ENCODE assay signal across 12 cellular contexts in the genomic region with DNA sequence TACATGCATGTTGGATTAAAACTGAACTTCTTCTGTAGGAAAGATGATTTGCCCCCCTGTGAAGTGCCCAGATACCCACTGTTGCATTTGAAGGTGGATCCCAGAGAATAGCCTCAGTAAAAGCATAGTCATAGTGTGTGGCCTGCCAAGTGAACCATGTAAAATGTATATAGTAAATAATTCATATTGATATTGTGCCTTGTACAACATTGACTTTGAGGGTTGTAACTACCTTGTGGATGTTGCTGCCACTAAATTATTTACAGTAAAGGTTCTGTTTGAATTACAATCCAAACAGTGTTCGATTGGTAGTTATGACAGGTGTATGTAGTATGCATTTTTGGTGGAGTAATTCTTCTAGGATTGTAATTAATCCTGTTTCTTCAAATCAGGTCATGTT. TPM values are rescaled to one million over a fixed set of nuclear protein-coding genes. Genes with fewer than 3 reads are reported as not detected.
A peak's percentile ranks its signal among the peaks of the same experiment; 100 is the strongest.
DNase-seq lines count a peak whose midpoint lies in the region; ATAC-seq lines count a peak whose summit lies in the region.
"Had no signal": no experiment of that assay in that cellular context is flagged by ENCODE, and none has a peak within 500 bp of the region (broad histone marks: within the 10 kb centered on the region; RNA-seq: fewer than 3 reads in every experiment).

No MANE protein-coding gene starts in this region.

- peak overlapping the region; percentile 91 for H3K27ac ChIP-seq in epithelial cell of prostate

- no peak for DNase-seq in activated T-cell treated with anti-CD3 and anti-CD28 coated beads, Interleukin-2, amount 50 U/mL, for 72 hours
- no peak for DNase-seq in activated T-cell treated with anti-CD3 and anti-CD28 coated beads, Interleukin-2, amount 50 U/mL, for 48 hours
- DNase-seq in NCI-H69 (lab: John Stamatoyannopoulos, UW) (peak; percentile 32), epithelial cell of prostate (ENCODE audit: low read depth, low spot score) (no peak), NCI-H2196 (lab: John Stamatoyannopoulos, UW; ENCODE audit: unreplicated experiment) (no peak), NCI-H2227 treated with DMSO at 0.1 percent for 48 hours (lab: John Stamatoyannopoulos, UW) (no peak)
- DNase-seq: activated CD4-positive, alpha-beta T cell treated with anti-CD3 and anti-CD28 coated beads, Interleukin-2, amount 10 ng/mL, durations not matched to agents 24 days and 14 days; activated gamma-delta T cell treated with Interleukin-2 at 50 U/mL for 16 hours; NCI-H2081 treated with DMSO at 0.1 percent for 48 hours; upper lobe of left lung had no signal

- no peaks in the 10 kb centered on the region for H3K9me3 Mint-ChIP-seq in activated T-cell treated with anti-CD3 and anti-CD28 coated beads, Interleukin-2, amount 50 U/mL, for 72 hours
- no peaks in the 10 kb centered on the region for H3K9me3 Mint-ChIP-seq in stimulated activated memory B cell treated with anti-CD40 and anti-IgM and Interleukin-4, amounts not matched to agents 10 μg/mL and 1 μg/mL and 100 μg/mL, for 72 hours
- H3K9me3 Mint-ChIP-seq: activated CD4-positive, alpha-beta T cell treated with anti-CD3 and anti-CD28 coated beads, Interleukin-2, amount 10 ng/mL, durations not matched to agents 24 days and 14 days had no signal

- H3K4me3 Mint-ChIP-seq in activated T-cell treated with anti-CD3 and anti-CD28 coated beads, Interleukin-2, amount 50 U/mL, for 72 hours, result no peak overlapping the region
- H3K4me3 Mint-ChIP-seq in stimulated activated memory B cell treated with anti-CD40 and anti-IgM and Interleukin-4, amounts not matched to agents 10 μg/mL and 1 μg/mL and 100 μg/mL, for 72 hours, result no peak overlapping the region
- H3K4me3 Mint-ChIP-seq: activated CD4-positive, alpha-beta T cell treated with anti-CD3 and anti-CD28 coated beads, Interleukin-2, amount 10 ng/mL, durations not matched to agents 24 days and 14 days had no signal

- H3K36me3 Mint-ChIP-seq in activated T-cell treated with anti-CD3 and anti-CD28 coated beads, Interleukin-2, amount 50 U/mL, for 72 hours (ENCODE audit: insufficient read depth in 2 of 2), result peaks cover 0 to 2% of the 10 kb centered on the region in 2 donors
- H3K36me3 Mint-ChIP-seq in stimulated activated memory B cell treated with anti-CD40 and anti-IgM and Interleukin-4, amounts not matched to agents 10 μg/mL and 1 μg/mL and 100 μg/mL, for 72 hours, result peaks cover 10% of the 10 kb centered on the region

- H3K27me3 Mint-ChIP-seq in activated T-cell treated with anti-CD3 and anti-CD28 coated beads, Interleukin-2, amount 50 U/mL, for 72 hours (ENCODE audit: low read depth), result no peaks in the 10 kb centered on the region
- H3K27me3 Mint-ChIP-seq in stimulated activated memory B cell treated with anti-CD40 and anti-IgM and Interleukin-4, amounts not matched to agents 10 μg/mL and 1 μg/mL and 100 μg/mL, for 72 hours, result no peaks in the 10 kb centered on the region
- H3K27me3 Mint-ChIP-seq: activated CD4-positive, alpha-beta T cell treated with anti-CD3 and anti-CD28 coated beads, Interleukin-2, amount 10 ng/mL, durations not matched to agents 24 days and 14 days had no signal

- H3K4me1 Mint-ChIP-seq in activated T-cell treated with anti-CD3 and anti-CD28 coated beads, Interleukin-2, amount 50 U/mL, for 72 hours (ENCODE audit: low read depth), result peaks cover 86% of the 10 kb centered on the region
- H3K4me1 Mint-ChIP-seq in stimulated activated memory B cell treated with anti-CD40 and anti-IgM and Interleukin-4, amounts not matched to agents 10 μg/mL and 1 μg/mL and 100 μg/mL, for 72 hours, result peaks cover 89% of the 10 kb centered on the region

- no peak for ATAC-seq in activated T-cell treated with anti-CD3 and anti-CD28 coated beads, Interleukin-2, amount 50 U/mL, for 72 hours (replicated peaks in 1 of 2)
- no peak for ATAC-seq in stimulated activated memory B cell treated with anti-CD40 and anti-IgM and Interleukin-4, amounts not matched to agents 10 μg/mL and 1 μg/mL and 100 μg/mL, for 72 hours
- no peak for ATAC-seq in HG02763 (IDR thresholded peaks at IDR 0.05; ENCODE audit: unreplicated experiment)

- peak overlapping the region; percentile 69 for H3K27ac Mint-ChIP-seq in activated T-cell treated with anti-CD3 and anti-CD28 coated beads, Interleukin-2, amount 50 U/mL, for 72 hours
- H3K27ac Mint-ChIP-seq in stimulated activated memory B cell treated with anti-CD40 and anti-IgM and Interleukin-4, amounts not matched to agents 10 μg/mL and 1 μg/mL and 100 μg/mL, for 72 hours, result peak overlapping the region; percentile 88

RNA-seq across cellular contexts. Expression of gene TMEM131L, which starts 19.2 kb away (rescaled TPM):
- 10 to 100 TPM; 32.7 to 44.4 TPM for total RNA-seq in activated T-cell treated with anti-CD3 and anti-CD28 coated beads, Interleukin-2, amount 50 U/mL, for 72 hours
